In the genomic region with DNA sequence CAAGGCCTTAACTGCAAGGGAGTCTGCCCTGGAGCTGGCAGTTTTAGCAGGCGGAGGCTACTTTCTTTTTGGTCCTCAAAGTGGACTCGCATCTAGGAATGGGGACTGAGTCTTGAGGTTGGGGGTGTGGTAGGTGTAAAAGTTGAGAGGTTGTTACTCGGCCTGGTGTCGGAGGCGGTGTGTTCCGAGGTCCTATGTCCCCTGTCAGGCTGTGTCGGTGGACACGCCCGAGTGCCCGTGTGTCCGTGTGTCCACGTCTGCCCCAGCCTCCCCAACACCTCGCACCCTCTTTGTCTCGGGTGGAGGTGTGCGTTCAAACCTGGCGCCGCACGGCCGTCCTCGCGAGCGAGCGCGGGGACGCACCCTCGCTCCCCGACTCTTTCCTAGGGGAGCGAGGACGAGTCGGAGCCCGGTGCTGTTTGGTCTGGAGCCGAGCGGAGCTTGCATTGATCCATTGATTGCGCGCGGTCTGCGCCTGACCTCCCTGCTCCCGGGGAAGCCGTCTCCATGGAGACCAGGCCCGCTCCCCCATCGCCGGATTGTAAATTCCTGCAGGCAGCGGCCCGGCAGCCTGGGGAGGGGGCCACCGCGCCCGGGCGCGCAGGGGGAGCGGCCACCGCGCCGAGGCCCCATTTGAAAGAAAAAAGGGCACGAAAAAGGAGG, we compare ENCODE assay signal across 9 cellular contexts. TPM values are rescaled to one million over a fixed set of nuclear protein-coding genes. Genes with fewer than 3 reads are reported as not detected.
DNase-seq lines count a peak whose midpoint lies in the region; ATAC-seq and TF ChIP-seq lines count a peak whose summit lies in the region.
"Had no signal": no experiment of that assay in that cellular context is flagged by ENCODE, and none has a peak within 500 bp of the region (broad histone marks: within the 10 kb centered on the region; RNA-seq: fewer than 3 reads in every experiment).

No MANE protein-coding gene starts in this region.

- H3K36me3 Mint-ChIP-seq in activated B cell treated with CpG ODN at 0.5 μM for 24 hours (ENCODE audit: low read depth) = no peaks in the 10 kb centered on the region

- intact Hi-C loops in activated B cell treated with CpG ODN at 0.5 μM for 24 hours (cut with micrococcal nuclease) = no loop called here
- intact Hi-C loops in spleen (cut with DNase I; ENCODE audit: low total_unique reads) = no loop called here

- H3K4me1 ChIP-seq in iPS-18a (ENCODE audit: control insufficient read depth, low read depth, low read length) = peaks cover 35% of the 10 kb centered on the region
- H3K4me1 ChIP-seq in spleen = peaks cover 0 to 24% (median 19%) of the 10 kb centered on the region in 6 donors

- POLR2A ChIA-PET in activated B cell treated with CpG ODN at 0.5 μM for 24 hours (lab: Charles Lee) = no interaction called here

- CTCF ChIA-PET in activated B cell treated with CpG ODN at 0.5 μM for 24 hours (lab: Charles Lee) = interaction anchor here (1.0 kb wide), 1 partner anchor 7 kb away, joined by 4 read pairs; no protein-coding TSS in a partner anchor

- TF ChIP-seq CTCF in activated B cell treated with CpG ODN at 0.5 μM for 24 hours (IDR thresholded peaks at IDR 0.05) (no peak), spleen (IDR thresholded peaks at IDR 0.05 in 8 of 11, conservative IDR thresholded peaks at IDR 0.05 in 3 of 11) (no peak)

- H3K27me3 ChIP-seq in iPS-18a (ENCODE audit: control insufficient read depth, insufficient read depth, low read length) = peaks cover 83% of the 10 kb centered on the region
- peaks cover 3 to 95% (median 49%) of the 10 kb centered on the region in 7 donors for H3K27me3 ChIP-seq in spleen (replicated peaks in 1 of 7)

- H3K27ac ChIP-seq in iPS-18a (ENCODE audit: low read length) (no peak overlapping the region), spleen (no peak overlapping the region)
- H3K27ac ChIP-seq: 22Rv1 had no signal

- H3K9me3 Mint-ChIP-seq in activated B cell treated with CpG ODN at 0.5 μM for 24 hours = no peaks in the 10 kb centered on the region

- peak overlapping the region; percentile 70 for H3K4me3 Mint-ChIP-seq in activated B cell treated with CpG ODN at 0.5 μM for 24 hours

- peak overlapping the region; percentile 73 for H3K4me3 ChIP-seq in iPS-18a (ENCODE audit: low read length)
- H3K4me3 ChIP-seq in spleen = peak overlapping the region in 7 of 8 donors; percentile 40 to 75 (median 51)

- DNase-seq in DMS 273 (lab: John Stamatoyannopoulos, UW; ENCODE audit: unreplicated experiment) = peak; percentile 51
- DNase-seq in DMS 273 treated with DMSO at 0.1 percent for 48 hours (lab: John Stamatoyannopoulos, UW) = no peak
- DNase-seq in activated B cell treated with CpG ODN at 0.5 μM for 24 hours = no peak
- DNase-seq in spleen = no peak
- no peak for DNase-seq in NCI-H1092 (lab: John Stamatoyannopoulos, UW)
- DNase-seq in NOMO-1 treated with dmso at 0.1 percent for 144 hours (lab: John Stamatoyannopoulos, UW; ENCODE audit: unreplicated experiment) = no peak

- ATAC-seq in activated B cell treated with CpG ODN at 0.5 μM for 24 hours (ENCODE audit: low read depth) (no peak), GM21515 (IDR thresholded peaks at IDR 0.05; ENCODE audit: unreplicated experiment) (no peak)

- peaks cover 62% of the 10 kb centered on the region for H3K27me3 Mint-ChIP-seq in activated B cell treated with CpG ODN at 0.5 μM for 24 hours

- no peaks in the 10 kb centered on the region for H3K36me3 ChIP-seq in iPS-18a (ENCODE audit: control insufficient read depth, low read depth, low read length)
- H3K36me3 ChIP-seq in spleen = no peaks in the 10 kb centered on the region

- H3K9me3 ChIP-seq in iPS-18a (ENCODE audit: control insufficient read depth, low read depth, low read length) = no peaks in the 10 kb centered on the region
- no peaks in the 10 kb centered on the region for H3K9me3 ChIP-seq in spleen

- no peak overlapping the region for H3K27ac Mint-ChIP-seq in activated B cell treated with CpG ODN at 0.5 μM for 24 hours

- WGBS in spleen, 5 donors = 18 to 28% (median 22%) methylated on average over 50 to 54 of the region's 54 CpGs

- TF ChIP-seq POLR2A in spleen (IDR thresholded peaks at IDR 0.05) = no peak

- H3K9ac ChIP-seq in iPS-18a (ENCODE audit: low read length) = peak overlapping the region; percentile 35

- H3K4me1 Mint-ChIP-seq in activated B cell treated with CpG ODN at 0.5 μM for 24 hours = peaks cover 9% of the 10 kb centered on the region

RNA-seq across cellular contexts. Expression of gene SCUBE3, which starts 0.5 kb away (rescaled TPM):
- total RNA-seq in activated B cell treated with CpG ODN at 0.5 μM for 24 hours = not detected in 2 replicates
- total RNA-seq in spleen = under 1 TPM in 6 of 7 donors, not detected in 1; 0.09 to 0.43 (median 0.23) TPM
- under 1 TPM; 0.03 to 0.04 (median 0.03) TPM for polyA plus RNA-seq in spleen

RNA-seq across cellular contexts. Expression of gene ZNF76, which starts 46.2 kb away (rescaled TPM):
- total RNA-seq in activated B cell treated with CpG ODN at 0.5 μM for 24 hours = 54.8 and 57.9 TPM in 2 replicates
- total RNA-seq in spleen = 10 to 100 TPM; 51.6 to 80.0 (median 60.9) TPM
- polyA plus RNA-seq in spleen = 10 to 100 TPM; 25.6 to 54.9 (median 40.9) TPM
